ENCODE assay signal across 1 cellular context in the genomic region with DNA sequence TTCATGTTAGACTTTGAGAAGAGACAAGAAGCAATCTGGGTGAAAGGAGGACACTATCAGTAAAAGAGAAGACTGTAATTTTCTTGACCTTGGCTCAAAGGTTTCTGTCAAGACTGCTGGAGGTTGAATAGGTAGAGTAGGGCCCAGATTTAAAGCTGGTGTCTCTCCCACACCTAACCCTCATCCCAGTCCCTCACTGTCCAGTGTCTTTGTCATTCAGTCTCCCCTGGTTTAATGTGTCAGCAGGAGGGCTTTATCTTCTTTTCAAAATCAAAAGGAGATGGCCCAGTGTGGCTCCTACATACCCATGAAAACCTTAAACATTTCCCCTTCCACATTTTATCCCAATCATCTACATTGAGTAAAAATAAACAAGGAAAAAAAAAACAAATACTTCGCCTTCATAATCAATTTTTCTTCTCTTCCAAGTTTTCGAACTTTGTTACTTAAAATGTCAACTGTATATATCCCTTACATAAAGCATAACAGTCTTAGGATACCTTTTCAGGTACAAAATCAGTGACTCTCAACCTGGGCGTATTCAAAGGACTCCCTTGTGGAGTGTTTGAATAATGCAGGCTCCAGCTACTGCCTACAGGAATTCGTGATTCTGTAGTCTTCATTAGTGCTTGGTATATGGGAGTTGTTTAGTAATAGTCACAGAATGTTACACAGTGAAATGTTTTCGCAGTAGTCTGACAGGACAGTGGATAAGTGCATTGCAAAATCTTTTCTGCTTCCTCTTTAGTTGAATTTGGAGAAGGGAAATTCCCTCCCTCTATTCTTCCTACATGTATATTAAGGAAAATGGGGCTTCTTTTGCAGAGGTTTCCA.
TF ChIP-seq lines count a peak whose summit lies in the region.

No MANE protein-coding gene starts in this region.

TF ChIP-seq in SK-N-SH, 30 proteins besides CTCF, POLR2A, EP300 and RAD21 (continued from another document):
- TF ChIP-seq, protein P1, sequence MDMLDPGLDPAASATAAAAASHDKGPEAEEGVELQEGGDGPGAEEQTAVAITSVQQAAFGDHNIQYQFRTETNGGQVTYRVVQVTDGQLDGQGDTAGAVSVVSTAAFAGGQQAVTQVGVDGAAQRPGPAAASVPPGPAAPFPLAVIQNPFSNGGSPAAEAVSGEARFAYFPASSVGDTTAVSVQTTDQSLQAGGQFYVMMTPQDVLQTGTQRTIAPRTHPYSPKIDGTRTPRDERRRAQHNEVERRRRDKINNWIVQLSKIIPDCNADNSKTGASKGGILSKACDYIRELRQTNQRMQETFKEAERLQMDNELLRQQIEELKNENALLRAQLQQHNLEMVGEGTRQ (IDR thresholded peaks at IDR 0.05; ENCODE audit: borderline replicate concordance, low read depth, low read length) = no peak
- TF ChIP-seq FOSL2 (IDR thresholded peaks at IDR 0.05; ENCODE audit: borderline replicate concordance, low read depth) (no peak), PBX3 (IDR thresholded peaks at IDR 0.05) (no peak), POLR2AphosphoS5 (IDR thresholded peaks at IDR 0.05; ENCODE audit: low read depth, low read length) (no peak), IRF3 (IDR thresholded peaks at IDR 0.05; ENCODE audit: low read depth, low read length) (no peak), YY1 (IDR thresholded peaks at IDR 0.05; ENCODE audit: low read depth) (no peak)
